ENCODE assay signal across 1 cellular context in the genomic region with DNA sequence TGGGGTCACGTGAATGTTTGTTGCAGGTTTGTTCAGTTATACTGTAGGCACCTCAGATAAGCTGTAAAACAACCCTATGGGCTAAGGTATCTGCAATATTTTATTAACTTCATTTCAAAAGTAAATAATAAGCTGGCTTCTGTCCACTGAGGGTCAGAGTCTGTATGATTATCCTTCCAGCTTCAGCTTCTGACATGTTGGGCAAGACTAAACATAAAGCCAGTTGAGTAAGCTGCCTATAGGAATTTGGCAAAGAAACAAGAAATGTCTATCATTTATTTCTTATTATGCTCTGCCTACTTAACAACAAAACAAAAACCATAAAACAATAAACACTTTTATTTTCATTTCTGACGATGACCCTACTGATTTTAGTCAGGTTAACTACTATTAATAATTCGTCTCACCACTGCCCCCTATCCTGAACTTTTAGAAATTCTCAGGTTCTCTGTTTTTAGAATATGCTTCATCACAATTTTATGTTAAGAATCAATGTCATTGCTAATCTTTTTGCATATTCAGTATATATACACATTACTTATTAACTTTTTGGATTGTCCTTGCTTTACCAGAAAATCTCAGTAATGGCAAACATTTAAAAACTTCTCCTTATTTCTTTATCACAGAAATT.
TF ChIP-seq lines count a peak whose summit lies in the region.

No MANE protein-coding gene starts in this region.

TF ChIP-seq in SK-N-SH, 30 proteins besides CTCF, POLR2A, EP300 and RAD21 (continued from another document):
- TF ChIP-seq, protein P1, sequence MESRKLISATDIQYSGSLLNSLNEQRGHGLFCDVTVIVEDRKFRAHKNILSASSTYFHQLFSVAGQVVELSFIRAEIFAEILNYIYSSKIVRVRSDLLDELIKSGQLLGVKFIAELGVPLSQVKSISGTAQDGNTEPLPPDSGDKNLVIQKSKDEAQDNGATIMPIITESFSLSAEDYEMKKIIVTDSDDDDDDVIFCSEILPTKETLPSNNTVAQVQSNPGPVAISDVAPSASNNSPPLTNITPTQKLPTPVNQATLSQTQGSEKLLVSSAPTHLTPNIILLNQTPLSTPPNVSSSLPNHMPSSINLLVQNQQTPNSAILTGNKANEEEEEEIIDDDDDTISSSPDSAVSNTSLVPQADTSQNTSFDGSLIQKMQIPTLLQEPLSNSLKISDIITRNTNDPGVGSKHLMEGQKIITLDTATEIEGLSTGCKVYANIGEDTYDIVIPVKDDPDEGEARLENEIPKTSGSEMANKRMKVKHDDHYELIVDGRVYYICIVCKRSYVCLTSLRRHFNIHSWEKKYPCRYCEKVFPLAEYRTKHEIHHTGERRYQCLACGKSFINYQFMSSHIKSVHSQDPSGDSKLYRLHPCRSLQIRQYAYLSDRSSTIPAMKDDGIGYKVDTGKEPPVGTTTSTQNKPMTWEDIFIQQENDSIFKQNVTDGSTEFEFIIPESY (IDR thresholded peaks at IDR 0.05; ENCODE audit: borderline replicate concordance, low read depth): no peak
- no peak for TF ChIP-seq FOXJ3 (CRISPR knock-in tag; IDR thresholded peaks at IDR 0.05)
- no peak for TF ChIP-seq ELF1 (IDR thresholded peaks at IDR 0.05)
- TF ChIP-seq, protein P2, sequence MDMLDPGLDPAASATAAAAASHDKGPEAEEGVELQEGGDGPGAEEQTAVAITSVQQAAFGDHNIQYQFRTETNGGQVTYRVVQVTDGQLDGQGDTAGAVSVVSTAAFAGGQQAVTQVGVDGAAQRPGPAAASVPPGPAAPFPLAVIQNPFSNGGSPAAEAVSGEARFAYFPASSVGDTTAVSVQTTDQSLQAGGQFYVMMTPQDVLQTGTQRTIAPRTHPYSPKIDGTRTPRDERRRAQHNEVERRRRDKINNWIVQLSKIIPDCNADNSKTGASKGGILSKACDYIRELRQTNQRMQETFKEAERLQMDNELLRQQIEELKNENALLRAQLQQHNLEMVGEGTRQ (IDR thresholded peaks at IDR 0.05; ENCODE audit: borderline replicate concordance, low read depth, low read length): no peak
- no peak for TF ChIP-seq RXRA (IDR thresholded peaks at IDR 0.05; ENCODE audit: borderline replicate concordance, low read depth)
- no peak for TF ChIP-seq YY1 (IDR thresholded peaks at IDR 0.05; ENCODE audit: low read depth)
- no peak for TF ChIP-seq NFIC (IDR thresholded peaks at IDR 0.05; ENCODE audit: borderline replicate concordance)
- TF ChIP-seq TAF1 (IDR thresholded peaks at IDR 0.05; ENCODE audit: borderline replicate concordance, low read depth, low read length): no peak
- TF ChIP-seq EZH2phosphoT487 (IDR thresholded peaks at IDR 0.05; ENCODE audit: borderline replicate concordance, low read depth): no peak
- TF ChIP-seq SIN3A (IDR thresholded peaks at IDR 0.05; ENCODE audit: borderline replicate concordance, low read depth, low read length): no peak
- no peak for TF ChIP-seq FOXM1 (IDR thresholded peaks at IDR 0.05; ENCODE audit: low read depth)
- TF ChIP-seq RFX5 (IDR thresholded peaks at IDR 0.05; ENCODE audit: low read length): no peak
- TF ChIP-seq RCOR1 (IDR thresholded peaks at IDR 0.05; ENCODE audit: low read length): no peak
- TF ChIP-seq MEF2A (IDR thresholded peaks at IDR 0.05; ENCODE audit: borderline replicate concordance, low read depth): no peak
- TF ChIP-seq NRF1 (IDR thresholded peaks at IDR 0.05; ENCODE audit: low read depth, low read length): no peak
- TF ChIP-seq, protein P3, sequence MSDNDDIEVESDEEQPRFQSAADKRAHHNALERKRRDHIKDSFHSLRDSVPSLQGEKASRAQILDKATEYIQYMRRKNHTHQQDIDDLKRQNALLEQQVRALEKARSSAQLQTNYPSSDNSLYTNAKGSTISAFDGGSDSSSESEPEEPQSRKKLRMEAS (IDR thresholded peaks at IDR 0.05; ENCODE audit: low read depth): no peak
